Comparison of ENCODE assay signal across 20 cellular contexts in the genomic region with DNA sequence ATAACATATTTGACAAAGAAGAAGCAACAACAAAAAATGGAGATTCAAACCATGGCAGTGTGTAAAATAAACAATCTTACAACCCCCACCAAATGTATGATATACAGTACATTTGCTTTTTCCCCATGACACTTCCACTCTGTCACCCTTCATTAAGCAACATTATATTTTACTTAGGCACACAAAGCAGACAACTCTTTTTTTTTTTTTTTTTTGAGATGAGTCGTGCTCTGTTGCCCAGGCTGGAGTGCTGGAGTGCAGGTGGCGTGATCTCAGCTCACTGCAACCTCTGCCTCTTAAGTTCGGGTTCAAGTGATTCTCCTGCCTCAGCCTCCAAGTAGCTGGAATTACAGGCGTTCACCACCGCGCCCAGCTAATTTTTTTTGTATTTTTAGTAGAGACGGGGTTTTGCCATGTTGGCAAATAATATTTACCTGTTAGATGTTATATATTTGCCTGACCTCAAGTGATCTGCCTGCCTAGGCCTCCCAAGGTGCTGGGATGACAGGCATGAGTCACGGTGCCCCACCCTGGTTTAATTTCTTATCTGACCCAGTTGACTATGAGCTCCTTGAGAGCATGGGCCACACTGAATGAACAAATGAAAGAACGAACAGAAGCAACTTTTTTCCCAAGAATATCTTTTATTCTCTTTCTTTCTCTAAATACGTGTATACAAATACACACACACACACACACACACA. TPM values are rescaled to one million over a fixed set of nuclear protein-coding genes. Genes with fewer than 3 reads are reported as not detected.
DNase-seq lines count a peak whose midpoint lies in the region; ATAC-seq, FAIRE-seq and TF ChIP-seq lines count a peak whose summit lies in the region.
"Had no signal": no experiment of that assay in that cellular context is flagged by ENCODE, and none has a peak within 500 bp of the region (broad histone marks: within the 10 kb centered on the region; RNA-seq: fewer than 3 reads in every experiment).

No MANE protein-coding gene starts in this region.

- no peak for TF ChIP-seq EP300 in A549 (IDR thresholded peaks at IDR 0.05)

- peaks cover 16% of the 10 kb centered on the region for H3K4me1 ChIP-seq in A549
- H3K4me1 ChIP-seq: parathyroid adenoma had no signal

- peak in 1 of 2 experiments; percentile 53 for DNase-seq in A549 (ENCODE audit: low read depth in 1 of 2, low spot score in 1 of 2)
- peak; percentile 60 for DNase-seq in Daoy (ENCODE audit: low read depth)
- DNase-seq in NAMALWA (ENCODE audit: low spot score): peak; percentile 32
- DNase-seq in erythroblast (lab: John Stamatoyannopoulos, UW): peak; percentile 90
- no peak for DNase-seq in UCSD-AML1 (lab: John Stamatoyannopoulos, UW; ENCODE audit: unreplicated experiment)
- no peak for DNase-seq in NCI-H2029 treated with DMSO at 0.1 percent for 48 hours (lab: John Stamatoyannopoulos, UW)
- no peak for DNase-seq in AG08396 (ENCODE audit: low spot score)
- no peak for DNase-seq in putamen (ENCODE audit: low spot score)
- DNase-seq: activated CD4-positive, alpha-beta T cell treated with anti-CD3 and anti-CD28 coated beads, Interleukin-2, amount 50 U/mL, for 4 hours; activated naive CD4-positive, alpha-beta T cell treated with anti-CD3 and anti-CD28 coated beads for 36 hours; activated T-cell treated with anti-CD3 and anti-CD28 coated beads for 4 hours; aorta; COR-L47; natural killer cell; NCI-H1105 treated with DMSO at 0.1 percent for 48 hours; NCI-H2171; NCI-H82; RPMI8226 had no signal

- no peak for ATAC-seq in A549
- ATAC-seq: natural killer cell had no signal

- POLR2A ChIA-PET in A549 (lab: Yijun Ruan, JAX): no interaction called here

- no peak overlapping the region for H3K4me3 ChIP-seq in A549

- 35% methylated on average over 10 of the region's 10 CpGs for WGBS in A549 (ENCODE audit: missing lambda C conversion rate)

- H3K9me3 ChIP-seq in A549: no peaks in the 10 kb centered on the region

- no peak for TF ChIP-seq CTCF in A549 (IDR thresholded peaks at IDR 0.05)

- CTCF ChIA-PET in A549 (lab: Yijun Ruan, JAX): interaction anchor here (0.6 to 2.4 kb wide), 5 partner anchors 11 to 222 kb away, joined by 3 to 6 read pairs (median 3); no protein-coding TSS in a partner anchor

- no peak for TF ChIP-seq RAD21 in A549 (conservative IDR thresholded peaks at IDR 0.05 in 1 of 2, IDR thresholded peaks at IDR 0.05 in 1 of 2)

- peak overlapping the region; percentile 48 for H3K4me2 ChIP-seq in A549

- no peak for FAIRE-seq in A549 (lab: Jason Lieb, UNC)
- FAIRE-seq: islet of Langerhans had no signal

- 0 out of 6 replicates have a peak overlapping the region, but pooled peaks of 1 of the 2 experiments have one; percentile 14 for H3K27ac ChIP-seq in A549
- H3K27ac ChIP-seq: parathyroid adenoma had no signal

- TF ChIP-seq POLR2A in A549 (IDR thresholded peaks at IDR 0.05; ENCODE audit: low read length): no peak
- no peak for TF ChIP-seq POLR2A in erythroblast (IDR thresholded peaks at IDR 0.05; ENCODE audit: low read length)

TF ChIP-seq in A549, 52 proteins besides CTCF, POLR2A, EP300 and RAD21:
- peak; percentile 46 for TF ChIP-seq MAFK (IDR thresholded peaks at IDR 0.05; ENCODE audit: partially characterized antibody)
- TF ChIP-seq, protein P1, sequence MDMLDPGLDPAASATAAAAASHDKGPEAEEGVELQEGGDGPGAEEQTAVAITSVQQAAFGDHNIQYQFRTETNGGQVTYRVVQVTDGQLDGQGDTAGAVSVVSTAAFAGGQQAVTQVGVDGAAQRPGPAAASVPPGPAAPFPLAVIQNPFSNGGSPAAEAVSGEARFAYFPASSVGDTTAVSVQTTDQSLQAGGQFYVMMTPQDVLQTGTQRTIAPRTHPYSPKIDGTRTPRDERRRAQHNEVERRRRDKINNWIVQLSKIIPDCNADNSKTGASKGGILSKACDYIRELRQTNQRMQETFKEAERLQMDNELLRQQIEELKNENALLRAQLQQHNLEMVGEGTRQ (IDR thresholded peaks at IDR 0.05): no peak
- no peak for TF ChIP-seq FOSL2 (IDR thresholded peaks at IDR 0.05)
- 0 out of 2 replicates have a peak, but pooled peaks have one; percentile 23 for TF ChIP-seq FOSL2 (CRISPR knock-in tag; IDR thresholded peaks at IDR 0.05)
TF ChIP-seq in A549: peak in this region for 2.

RNA-seq across cellular contexts. Expression of a gene that starts 5.5 kb away (rescaled TPM):
- 41.1 and 42.3 TPM in 2 replicates for polyA plus RNA-seq in A549 (2011; rRNA removed)
- 15.7 and 17.1 TPM in 2 replicates for polyA plus RNA-seq in A549 (2012; cell fraction: cytosol; rRNA removed)
- polyA plus RNA-seq in A549 (2012; cell fraction: nucleus; rRNA removed): 33.1 and 54.1 TPM in 2 replicates
- 24.7 to 28.7 TPM (median 25.2 TPM) in 3 replicates for polyA plus RNA-seq in A549 (2017; fragmentation: RNase III; extraction: RNeasy Plus Mini Kit Qiagen cat#74134 plus additional on column Dnase treatment)
- polyA minus RNA-seq in A549 (2011; rRNA and poly(A)+ RNA removed): 32.9 and 37.8 TPM in 2 replicates
- 33.0 and 35.3 TPM in 2 replicates for total RNA-seq in Daoy (2014; rRNA removed; shearing (Covaris generic))

RNA-seq across cellular contexts. Expression of a gene that starts 42.1 kb away (rescaled TPM):
- polyA plus RNA-seq in A549 (2011; rRNA removed) (10.9 and 13.2 TPM in 2 replicates), A549 (2017; fragmentation: RNase III; extraction: RNeasy Plus Mini Kit Qiagen cat#74134 plus additional on column Dnase treatment) (9.1 to 11.0 TPM (median 10.9 TPM) in 3 replicates)
- polyA plus RNA-seq in A549 (2012; cell fraction: cytosol; rRNA removed): 5.0 and 5.2 TPM in 2 replicates
- polyA plus RNA-seq in A549 (2012; cell fraction: nucleus; rRNA removed): 3.0 and 4.4 TPM in 2 replicates
- 7.1 and 8.5 TPM in 2 replicates for polyA minus RNA-seq in A549 (2011; rRNA and poly(A)+ RNA removed)
- total RNA-seq in Daoy (2014; rRNA removed; shearing (Covaris generic)): 6.7 and 7.1 TPM in 2 replicates

Comparison
In these comparisons a context has a peak if more than half of its experiments do, and no peak if none do; other contexts are left out.
1. DNase-seq: peak in Daoy (single experiment), NAMALWA (single experiment) and erythroblast (2 of 2); none in UCSD-AML1 (single experiment), NCI-H2029 treated with DMSO at 0.1 percent for 48 hours (single experiment), AG08396 (single experiment) and putamen (single experiment).